ENCODE assay signal across 8 cellular contexts in the genomic region with DNA sequence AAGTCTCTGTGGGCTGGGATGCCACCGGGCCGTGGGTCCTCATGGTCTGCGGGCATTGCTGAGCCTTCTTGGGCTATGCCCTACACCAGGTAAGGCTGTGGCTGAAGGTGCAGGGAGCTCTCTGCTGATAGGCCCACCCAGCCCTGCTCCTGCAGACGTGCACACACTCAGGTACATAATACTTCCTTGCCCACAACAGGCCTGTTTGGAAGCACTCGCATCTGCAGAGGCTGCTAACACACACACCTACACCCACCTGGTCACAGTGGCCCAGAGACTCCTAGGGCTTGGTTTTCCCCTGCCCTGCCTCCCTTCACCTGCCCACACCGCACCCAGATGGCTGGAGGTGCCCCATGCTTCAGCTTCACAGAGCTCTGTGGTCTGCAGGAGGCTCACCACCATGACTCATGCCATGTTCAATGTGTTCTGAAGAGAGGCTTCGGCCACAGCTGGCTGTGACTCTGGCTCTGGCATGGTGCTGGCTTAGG.
DNase-seq lines count a peak whose midpoint lies in the region; ATAC-seq and TF ChIP-seq lines count a peak whose summit lies in the region.

No MANE protein-coding gene starts in this region.

- no peak for TF ChIP-seq CTCF in upper lobe of right lung (IDR thresholded peaks at IDR 0.05)

- H3K27me3 ChIP-seq in upper lobe of right lung = no peaks in the 10 kb centered on the region

- no peak overlapping the region for H3K27ac ChIP-seq in upper lobe of right lung

- ATAC-seq in upper lobe of right lung = no peak

- intact Hi-C loops in upper lobe of right lung (cut with DNase I) = no loop called here

- DNase-seq in GM03348 (ENCODE audit: low spot score) = peak; percentile 57
- peak; percentile 68 for DNase-seq in MV-4-11 (lab: John Stamatoyannopoulos, UW)
- DNase-seq in amniotic epithelial cell (ENCODE audit: low read depth) = peak; percentile 69
- peak; percentile 11 for DNase-seq in non-pigmented ciliary epithelial cell (ENCODE audit: low read depth)
- DNase-seq in NCI-H446 (lab: John Stamatoyannopoulos, UW) = no peak
- DNase-seq in C1 segment of cervical spinal cord (lab: John Stamatoyannopoulos, UW) = no peak
- DNase-seq in upper lobe of right lung = no peak
- DNase-seq in central memory CD4-positive, alpha-beta T cell = no peak

- H3K36me3 ChIP-seq in upper lobe of right lung = no peaks in the 10 kb centered on the region

- no peaks in the 10 kb centered on the region for H3K4me1 ChIP-seq in upper lobe of right lung

- no peaks in the 10 kb centered on the region for H3K9me3 ChIP-seq in upper lobe of right lung

- H3K4me3 ChIP-seq in upper lobe of right lung = no peak overlapping the region

Comparison
In these comparisons a context has a peak if more than half of its experiments do, and no peak if none do; other contexts are left out.
1. DNase-seq: peak in GM03348 (single experiment), MV-4-11 (single experiment), amniotic epithelial cell (single experiment) and non-pigmented ciliary epithelial cell (single experiment); none in NCI-H446 (0 of 2), C1 segment of cervical spinal cord (0 of 14), upper lobe of right lung (single experiment) and central memory CD4-positive, alpha-beta T cell (single experiment).